ENCODE assay signal across 25 cellular contexts in genomic region chr1:112247036-112247597, GRCh38.
A peak's percentile ranks its signal among the peaks of the same experiment; 100 is the strongest.
DNase-seq lines count a peak whose midpoint lies in the region; ATAC-seq and TF ChIP-seq lines count a peak whose summit lies in the region.
"Had no signal": no experiment of that assay in that cellular context is flagged by ENCODE, and none has a peak within 500 bp of the region (broad histone marks: within the 10 kb centered on the region; RNA-seq: fewer than 3 reads in every experiment).

No MANE protein-coding gene starts in this region.

- H3K4me1 ChIP-seq in SJCRH30 (peaks cover 21% of the 10 kb centered on the region), A673 (ENCODE audit: insufficient read depth, low read length, poor library complexity, severe bottlenecking) (no peaks in the 10 kb centered on the region), psoas muscle (no peaks in the 10 kb centered on the region)
- H3K4me1 ChIP-seq: left lung, tibial nerve had no signal

- BruUV-seq in Calu3 (replicated peaks; lab: Mats Ljungman, UMichigan) = no TSS peak
- BruUV-seq in A673 (replicated peaks; lab: Mats Ljungman, UMichigan) = no TSS peak

- POLR2A ChIA-PET in A673 (lab: Charles Lee; ENCODE audit: low non-redundant PET) = no interaction called here

- H3K36me3 Mint-ChIP-seq in Calu3 (ENCODE audit: insufficient read depth, unreplicated experiment) = peaks cover 7% of the 10 kb centered on the region
- H3K36me3 Mint-ChIP-seq: CD4-positive, CD25-positive, alpha-beta regulatory T cell; WTC11 had no signal

- H3K9me3 ChIP-seq in SJCRH30 (replicated peaks) (no peaks in the 10 kb centered on the region), A673 (ENCODE audit: low read depth, low read length, poor library complexity, severe bottlenecking) (no peaks in the 10 kb centered on the region), psoas muscle (no peaks in the 10 kb centered on the region)
- H3K9me3 ChIP-seq: left lung, SK-N-SH, tibial nerve had no signal

- no peak overlapping the region for H3K4me3 Mint-ChIP-seq in Calu3 (ENCODE audit: low read depth, unreplicated experiment)
- H3K4me3 Mint-ChIP-seq: CD4-positive, CD25-positive, alpha-beta regulatory T cell; H9; nephron progenitor cell; T-helper 2 cell treated with Interferon-gamma antibody and Interleukin-4, amounts not matched to agents 5 μg/mL and 100 μg/mL, for 36 hours; WTC11 had no signal

- H3K27ac ChIP-seq in SJCRH30 = peak overlapping the region; percentile 21; the same call in 1 of the 2 replicates
- H3K27ac ChIP-seq in A673 (ENCODE audit: low read depth, low read length, poor library complexity, severe bottlenecking) = no peak overlapping the region
- no peak overlapping the region for H3K27ac ChIP-seq in psoas muscle
- H3K27ac ChIP-seq: left lung, tibial nerve had no signal

- H3K4me3 ChIP-seq in SJCRH30 (no peak overlapping the region), A673 (ENCODE audit: low read depth, low read length, poor library complexity, severe bottlenecking) (no peak overlapping the region), psoas muscle (no peak overlapping the region)
- H3K4me3 ChIP-seq: K562, left lung, tibial nerve had no signal

- no peak for ATAC-seq in psoas muscle
- ATAC-seq: K562, left lung, WTC11 had no signal

- H3K27me3 ChIP-seq in SJCRH30 (no peaks in the 10 kb centered on the region), A673 (replicated peaks; ENCODE audit: insufficient read depth, low read depth, low read length, poor library complexity) (no peaks in the 10 kb centered on the region), psoas muscle (ENCODE audit: insufficient read depth in 3 of 3, low read length in 2 of 3) (no peaks in the 10 kb centered on the region)
- H3K27me3 ChIP-seq: left lung, tibial nerve had no signal

- H3K27ac Mint-ChIP-seq in Calu3 (ENCODE audit: unreplicated experiment) = no peak overlapping the region
- H3K27ac Mint-ChIP-seq: CD4-positive, CD25-positive, alpha-beta regulatory T cell; H9; nephron progenitor cell; T-helper 2 cell treated with Interferon-gamma antibody and Interleukin-4, amounts not matched to agents 5 μg/mL and 100 μg/mL, for 36 hours; WTC11 had no signal

- DNase-seq in DMS153 treated with DMSO at 0.1 percent for 48 hours (lab: John Stamatoyannopoulos, UW; ENCODE audit: unreplicated experiment) (peak; percentile 93), NCI-H1436 (lab: John Stamatoyannopoulos, UW) (peak; percentile 90), NCI-H446 treated with DMSO at 0.1 percent for 48 hours (lab: John Stamatoyannopoulos, UW) (peak; percentile 34), SJCRH30 (peak; percentile 82 to 84), Calu3 (no peak), C1 segment of cervical spinal cord (lab: John Stamatoyannopoulos, UW) (no peak), A673 (ENCODE audit: low spot score) (no peak), psoas muscle (no peak)
- DNase-seq: activated CD4-positive, alpha-beta T cell treated with anti-CD3 and anti-CD28 coated beads, Interleukin-2, amount 50 U/mL, for 48 hours; activated effector memory CD4-positive, alpha-beta T cell treated with anti-CD3 and anti-CD28 coated beads, Interleukin-2, amount 50 U/mL, for 16 hours; CD4-positive, CD25-positive, alpha-beta regulatory T cell; cortex of kidney; glutamatergic neuron; H9; left lung; midbrain; nephron progenitor cell; posterior cingulate gyrus; SK-N-SH; stimulated activated CD4-positive, alpha-beta T cell treated with anti-CD3 and anti-CD28 coated beads, Interleukin-2, amount 100 ng/mL, for 24 hours; stimulated activated naive CD4-positive, alpha-beta T cell treated with Interleukin-2 at 50 U/mL for 16 hours had no signal

- H3K36me3 ChIP-seq in SJCRH30 = no peaks in the 10 kb centered on the region
- no peaks in the 10 kb centered on the region for H3K36me3 ChIP-seq in A673 (ENCODE audit: insufficient read depth, low read length, poor library complexity, severe bottlenecking)
- H3K36me3 ChIP-seq in psoas muscle (ENCODE audit: insufficient read depth in 1 of 2, low read depth in 1 of 2) = no peaks in the 10 kb centered on the region
- H3K36me3 ChIP-seq: left lung, tibial nerve had no signal

- 36 to 58% (median 57%) methylated on average over 2 of the region's 2 CpGs for WGBS in psoas muscle, 3 donors

- no peaks in the 10 kb centered on the region for H3K9me3 Mint-ChIP-seq in Calu3 (ENCODE audit: low read depth, unreplicated experiment)
- H3K9me3 Mint-ChIP-seq: H9; nephron progenitor cell; T-helper 2 cell treated with Interferon-gamma antibody and Interleukin-4, amounts not matched to agents 5 μg/mL and 100 μg/mL, for 36 hours; WTC11 had no signal

- no peaks in the 10 kb centered on the region for H3K27me3 Mint-ChIP-seq in Calu3 (ENCODE audit: unreplicated experiment)

- peaks cover 12% of the 10 kb centered on the region for H3K4me1 Mint-ChIP-seq in Calu3 (ENCODE audit: low read depth, unreplicated experiment)
- H3K4me1 Mint-ChIP-seq: CD4-positive, CD25-positive, alpha-beta regulatory T cell; WTC11 had no signal

- intact Hi-C loops in Calu3 (cut with micrococcal nuclease; ENCODE audit: unreplicated experiment) = no loop called here
- intact Hi-C loops in A673 (cut with micrococcal nuclease; ENCODE audit: unreplicated experiment) = no loop called here
- intact Hi-C loops in psoas muscle (cut with DNase I) = no loop called here

- CTCF ChIA-PET in Calu3 (lab: Charles Lee) (no interaction called here), A673 (lab: Charles Lee) (no interaction called here)

- no peak for TF ChIP-seq CTCF in Calu3 (IDR thresholded peaks at IDR 0.05; ENCODE audit: unreplicated experiment)
- no peak for TF ChIP-seq CTCF in A673 (conservative IDR thresholded peaks at IDR 0.05; ENCODE audit: low read depth, low read length)
- TF ChIP-seq CTCF in psoas muscle (IDR thresholded peaks at IDR 0.05) = no peak

Comparison
In these comparisons a context has a peak if more than half of its experiments do, and no peak if none do; other contexts are left out.
1. DNase-seq: peak in DMS153 treated with DMSO at 0.1 percent for 48 hours (single experiment), NCI-H1436 (single experiment), NCI-H446 treated with DMSO at 0.1 percent for 48 hours (single experiment) and SJCRH30 (2 of 2); none in Calu3 (single experiment), C1 segment of cervical spinal cord (0 of 14), A673 (single experiment) and psoas muscle (0 of 2).